8 cellular contexts compared by ENCODE assay signal in genomic region chr1:219466766-219467165, GRCh38.
"Had no signal": no experiment of that assay in that cellular context is flagged by ENCODE, and none has a peak within 500 bp of the region (broad histone marks: within the 10 kb centered on the region; RNA-seq: fewer than 3 reads in every experiment).

No MANE protein-coding gene starts in this region.

- H3K27ac Mint-ChIP-seq: HFFc6, IgD-negative memory B cell had no signal

- H3K4me3 Mint-ChIP-seq: HFFc6, IgD-negative memory B cell had no signal

- ATAC-seq: HCT116, HepG2 had no signal

- H3K9me3 Mint-ChIP-seq: IgD-negative memory B cell had no signal

- DNase-seq: GOT3, H7, HFFc6 had no signal

- H3K4me3 ChIP-seq: GM23248, HAP-1 had no signal
